Comparison of ENCODE assay signal across 9 cellular contexts in genomic region chr14:49584058-49584457, GRCh38. TPM values are rescaled to one million over a fixed set of nuclear protein-coding genes. Genes with fewer than 3 reads are reported as not detected.
DNase-seq lines count a peak whose midpoint lies in the region; ATAC-seq and TF ChIP-seq lines count a peak whose summit lies in the region.
"Had no signal": no experiment of that assay in that cellular context is flagged by ENCODE, and none has a peak within 500 bp of the region (broad histone marks: within the 10 kb centered on the region; RNA-seq: fewer than 3 reads in every experiment).

No MANE protein-coding gene starts in this region.

- no peak for DNase-seq in astrocyte of the cerebellum (ENCODE audit: low read depth)
- DNase-seq in iPS-NIHi11 (ENCODE audit: low spot score), result no peak
- no peak for DNase-seq in HuH-7.5 (ENCODE audit: low spot score)
- no peak for DNase-seq in NCI-H187 treated with DMSO at 0.1 percent for 48 hours (lab: John Stamatoyannopoulos, UW)
- DNase-seq: NCI-H526 had no signal

- H3K27me3 ChIP-seq in BLaER1 treated with 17β-estradiol and CSF1 and Interleukin-3, amounts not matched to agents 10 nM and 100 nM, result no peaks in the 10 kb centered on the region
- H3K27me3 ChIP-seq in HUES48 (ENCODE audit: control insufficient read depth, insufficient read depth, low read length), result no peaks in the 10 kb centered on the region

- peak overlapping the region; percentile 86 to 98 (median 93) for H3K4me2 ChIP-seq in BLaER1 treated with 17β-estradiol and CSF1 and Interleukin-3, amounts not matched to agents 10 nM and 100 nM

- H3K4me3 ChIP-seq in BLaER1 treated with 17β-estradiol and CSF1 and Interleukin-3, amounts not matched to agents 10 nM and 100 nM, result peak overlapping the region; percentile 78 to 93 (median 88); a peak in 19 of 20 replicates
- peak overlapping the region; percentile 88 for H3K4me3 ChIP-seq in HUES48 (ENCODE audit: low read depth, low read length)
- H3K4me3 ChIP-seq in astrocyte of the cerebellum (ENCODE audit: low read depth, low read length), result peak overlapping the region; percentile 91
- peak overlapping the region; percentile 80 for H3K4me3 ChIP-seq in mesodermal cell (ENCODE audit: extremely low read depth, insufficient read depth, low read length, poor library complexity, severe bottlenecking)

- ATAC-seq in GM18873 (IDR thresholded peaks at IDR 0.05; ENCODE audit: low FRiP score, unreplicated experiment), result no peak

- H4K20me1 ChIP-seq in BLaER1 treated with 17β-estradiol and CSF1 and Interleukin-3, amounts not matched to agents 10 nM and 100 nM, result peaks cover 63 to 70% (median 66%) of the 10 kb centered on the region in 11 experiments

- H3K36me3 ChIP-seq in BLaER1 treated with 17β-estradiol and CSF1 and Interleukin-3, amounts not matched to agents 10 nM and 100 nM, result peaks cover 44 to 65% (median 59%) of the 10 kb centered on the region in 11 experiments
- peaks cover 33% of the 10 kb centered on the region for H3K36me3 ChIP-seq in HUES48 (ENCODE audit: control insufficient read depth, insufficient read depth, low read length)
- H3K36me3 ChIP-seq in mesodermal cell (ENCODE audit: control insufficient read depth, insufficient read depth, low read length), result peaks cover 42% of the 10 kb centered on the region

- peaks cover 17 to 70% (median 34%) of the 10 kb centered on the region in 10 experiments for H3K4me1 ChIP-seq in BLaER1 treated with 17β-estradiol and CSF1 and Interleukin-3, amounts not matched to agents 10 nM and 100 nM
- H3K4me1 ChIP-seq in HUES48 (ENCODE audit: control insufficient read depth, insufficient read depth, low read length) (peaks cover 19% of the 10 kb centered on the region), mesodermal cell (ENCODE audit: control insufficient read depth, insufficient read depth, low read length, poor library complexity, severe bottlenecking) (no peaks in the 10 kb centered on the region)

- peak overlapping the region in 10 of 11 experiments; percentile 96 to 100 (median 98); a peak in 17 of 22 replicates for H3K27ac ChIP-seq in BLaER1 treated with 17β-estradiol and CSF1 and Interleukin-3, amounts not matched to agents 10 nM and 100 nM
- H3K27ac ChIP-seq in HUES48 (ENCODE audit: low read depth, low read length), result peak overlapping the region; percentile 63
- H3K27ac ChIP-seq in mesodermal cell (ENCODE audit: low read depth, low read length, severe bottlenecking), result no peak overlapping the region

- H3K9me3 ChIP-seq in BLaER1 treated with 17β-estradiol and CSF1 and Interleukin-3, amounts not matched to agents 10 nM and 100 nM (replicated peaks in 1 of 11), result no peaks in the 10 kb centered on the region
- H3K9me3 ChIP-seq in HUES48 (ENCODE audit: control insufficient read depth, insufficient read depth, low read length) (no peaks in the 10 kb centered on the region), mesodermal cell (ENCODE audit: control insufficient read depth, low read length) (no peaks in the 10 kb centered on the region)

- in situ Hi-C loops in astrocyte of the cerebellum (cut with HindIII; ENCODE audit: low sequenced_read_pairs), result no loop called here

- 87 to 92% methylated on average over 11 of the region's 11 CpGs for WGBS in mesodermal cell (ENCODE audit: insufficient coverage in 2 of 2), 2 experiments

- H3K9ac ChIP-seq in BLaER1 treated with 17β-estradiol and CSF1 and Interleukin-3, amounts not matched to agents 10 nM and 100 nM, result peak overlapping the region; percentile 97 to 100 (median 98)
- peak overlapping the region; percentile 99 for H3K9ac ChIP-seq in HUES48 (ENCODE audit: low read depth, low read length)

- TF ChIP-seq CTCF in astrocyte of the cerebellum (IDR thresholded peaks at IDR 0.05; ENCODE audit: low read depth, low read length, missing control alignments), result no peak

RNA-seq across cellular contexts. Expression of gene RPS29, which starts 2.1 kb away (rescaled TPM):
- 3,950 TPM for polyA plus RNA-seq in mesodermal cell (2013, experiment 1 of 2)
- polyA plus RNA-seq in mesodermal cell (2013, experiment 2 of 2), result 4,034 TPM

RNA-seq across cellular contexts. Expression of gene LRR1, which starts 14.7 kb away (rescaled TPM):
- polyA plus RNA-seq in mesodermal cell (2013, experiment 1 of 2), result 21.4 TPM
- polyA plus RNA-seq in mesodermal cell (2013, experiment 2 of 2), result 23.6 TPM

RNA-seq across cellular contexts. Expression of gene RPL36AL, which starts 36.4 kb away (rescaled TPM):
- polyA plus RNA-seq in mesodermal cell (2013, experiment 1 of 2), result 213 TPM
- polyA plus RNA-seq in mesodermal cell (2013, experiment 2 of 2), result 217 TPM

RNA-seq across cellular contexts. Expression of gene MGAT2, which starts 36.5 kb away (rescaled TPM):
- 24.0 TPM for polyA plus RNA-seq in mesodermal cell (2013, experiment 1 of 2)
- polyA plus RNA-seq in mesodermal cell (2013, experiment 2 of 2), result 25.4 TPM

RNA-seq across cellular contexts. Expression of gene DNAAF2, which starts 51.0 kb away (rescaled TPM):
- polyA plus RNA-seq in mesodermal cell (2013, experiment 1 of 2), result 16.1 TPM
- 17.4 TPM for polyA plus RNA-seq in mesodermal cell (2013, experiment 2 of 2)
